Comparison of ENCODE assay signal across 8 cellular contexts in the genomic region with DNA sequence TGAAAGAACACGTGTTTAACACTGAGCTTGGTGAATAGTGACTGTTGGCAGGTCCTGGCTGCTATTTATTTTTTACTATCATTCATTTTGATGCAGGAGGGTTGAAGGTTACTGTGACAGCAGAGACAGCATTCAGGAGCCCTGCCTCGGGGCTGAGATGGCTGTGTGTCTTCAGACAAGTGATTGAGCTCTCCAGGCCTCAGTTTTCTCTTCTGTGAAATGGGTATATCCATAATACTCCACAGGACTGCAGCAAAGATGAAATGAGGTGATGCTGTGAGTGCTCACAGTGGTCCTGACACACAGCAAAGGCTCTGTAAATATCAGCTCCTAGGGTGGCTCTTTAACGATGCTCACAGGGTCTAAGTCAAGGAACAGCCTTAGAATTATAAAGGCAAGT.
"Had no signal": no experiment of that assay in that cellular context is flagged by ENCODE, and none has a peak within 500 bp of the region (broad histone marks: within the 10 kb centered on the region; RNA-seq: fewer than 3 reads in every experiment).

No MANE protein-coding gene starts in this region.

- DNase-seq: H7, HFFc6, KG1 had no signal

- H3K4me1 ChIP-seq: HAP-1 had no signal

- H3K27me3 Mint-ChIP-seq: IgD-negative memory B cell had no signal

- H3K4me3 ChIP-seq: GM23338, HAP-1 had no signal

- H3K9me3 ChIP-seq: HAP-1 had no signal

- H3K4me2 ChIP-seq: GM23338 had no signal

- ATAC-seq: GM23338, HCT116 had no signal

- H2AFZ ChIP-seq: GM23338 had no signal

- H3K36me3 ChIP-seq: HAP-1 had no signal

- H3K9me3 Mint-ChIP-seq: HFFc6 had no signal

- H3K4me3 Mint-ChIP-seq: GM23338, HFFc6, IgD-negative memory B cell had no signal

- FAIRE-seq: HTR-8/SVneo had no signal

- H3K27ac Mint-ChIP-seq: GM23338, HFFc6, IgD-negative memory B cell had no signal

- H3K36me3 Mint-ChIP-seq: IgD-negative memory B cell had no signal
